15 cellular contexts compared by ENCODE assay signal in genomic region chr12:26422839-26423398, GRCh38.
DNase-seq lines count a peak whose midpoint lies in the region; ATAC-seq lines count a peak whose summit lies in the region.
"Had no signal": no experiment of that assay in that cellular context is flagged by ENCODE, and none has a peak within 500 bp of the region (broad histone marks: within the 10 kb centered on the region; RNA-seq: fewer than 3 reads in every experiment).

No MANE protein-coding gene starts in this region.

- no peak overlapping the region for H3K14ac ChIP-seq in trophoblast cell (ENCODE audit: low read length)

- H2AK5ac ChIP-seq in trophoblast cell (ENCODE audit: low read length): no peak overlapping the region

- no peak overlapping the region for H2AFZ ChIP-seq in trophoblast cell (ENCODE audit: insufficient read depth, low read length, poor library complexity)

- no peak overlapping the region for H3K27ac ChIP-seq in trophoblast cell (ENCODE audit: low read depth, low read length)

- no peak overlapping the region for H3K9ac ChIP-seq in trophoblast cell (ENCODE audit: low read length)

- no peak overlapping the region for H2BK5ac ChIP-seq in trophoblast cell (ENCODE audit: low read depth, low read length, poor library complexity)

- DNase-seq in DMS 273 treated with DMSO at 0.1 percent for 48 hours (lab: John Stamatoyannopoulos, UW) (peak; percentile 2), trophoblast cell (no peak), Ammon's horn (ENCODE audit: low spot score) (no peak)
- no peak for DNase-seq in activated naive CD4-positive, alpha-beta T cell (lab: John Stamatoyannopoulos, UW)
- no peak for DNase-seq in stimulated activated CD4-positive, alpha-beta T cell treated with anti-CD3 and anti-CD28 coated beads, Interleukin-15, amount 100 ng/mL, for 24 hours
- DNase-seq: activated CD8-positive, alpha-beta memory T cell treated with anti-CD3 and anti-CD28 coated beads, Interleukin-2, amount 50 U/mL, for 48 hours; H7; NCI-H1417 treated with DMSO at 0.1 percent for 48 hours; NCI-H69; posterior cingulate gyrus; SIG-M5; stimulated activated CD4-positive, alpha-beta T cell treated with anti-CD3 and anti-CD28 coated beads, Interleukin-2, amount 100 ng/mL, for 24 hours had no signal

- H3K18ac ChIP-seq in trophoblast cell (ENCODE audit: low read length): no peak overlapping the region

- no peaks in the 10 kb centered on the region for H3K27me3 ChIP-seq in trophoblast cell (ENCODE audit: insufficient read depth, low read length)

- no peak overlapping the region for H2BK12ac ChIP-seq in trophoblast cell (ENCODE audit: low read length)

- no peak overlapping the region for H3K4ac ChIP-seq in trophoblast cell (ENCODE audit: low read depth, low read length)

- no peak overlapping the region for H3K23ac ChIP-seq in trophoblast cell (ENCODE audit: low read length)

- no peaks in the 10 kb centered on the region for H3K4me1 ChIP-seq in trophoblast cell (ENCODE audit: control insufficient read depth in 1 of 2, insufficient read depth in 2 of 2, low read length in 2 of 2)

- no peaks in the 10 kb centered on the region for H3K36me3 ChIP-seq in trophoblast cell (ENCODE audit: control insufficient read depth in 1 of 2, insufficient read depth in 2 of 2, low read length in 2 of 2)

- H3K4me3 ChIP-seq in trophoblast cell (ENCODE audit: low read depth, low read length): no peak overlapping the region

- H2BK120ac ChIP-seq in trophoblast cell (ENCODE audit: insufficient read depth, low read length, poor library complexity): no peak overlapping the region

- WGBS in trophoblast cell (ENCODE audit: extremely low coverage, insufficient coverage, insufficient read length): no CpG with 5 or more reads among the region's 3 CpGs

- no peaks in the 10 kb centered on the region for H3K79me1 ChIP-seq in trophoblast cell (ENCODE audit: low read length)

- H4K91ac ChIP-seq in trophoblast cell (ENCODE audit: low read depth, low read length): no peak overlapping the region

- H3K4me2 ChIP-seq in trophoblast cell (ENCODE audit: low read length): no peak overlapping the region

- no peak overlapping the region for H4K12ac ChIP-seq in trophoblast cell (ENCODE audit: low read depth, low read length)

- H4K8ac ChIP-seq in trophoblast cell (ENCODE audit: low read depth, low read length): no peak overlapping the region

- peak; percentile 70 for ATAC-seq in GM19395 (IDR thresholded peaks at IDR 0.05; ENCODE audit: unreplicated experiment)
- peak; percentile 70 for ATAC-seq in HG02642 (IDR thresholded peaks at IDR 0.05; ENCODE audit: poor library complexity, unreplicated experiment)
- peak; percentile 59 for ATAC-seq in HG03520 (IDR thresholded peaks at IDR 0.05; ENCODE audit: unreplicated experiment)

- no peaks in the 10 kb centered on the region for H3K9me3 ChIP-seq in trophoblast cell (ENCODE audit: insufficient read depth, low read depth, low read length)

- H3K79me2 ChIP-seq in trophoblast cell (ENCODE audit: control insufficient read depth, insufficient read depth, low read length, poor library complexity): no peaks in the 10 kb centered on the region
